Comparison of ENCODE assay signal across 8 cellular contexts in the genomic region with DNA sequence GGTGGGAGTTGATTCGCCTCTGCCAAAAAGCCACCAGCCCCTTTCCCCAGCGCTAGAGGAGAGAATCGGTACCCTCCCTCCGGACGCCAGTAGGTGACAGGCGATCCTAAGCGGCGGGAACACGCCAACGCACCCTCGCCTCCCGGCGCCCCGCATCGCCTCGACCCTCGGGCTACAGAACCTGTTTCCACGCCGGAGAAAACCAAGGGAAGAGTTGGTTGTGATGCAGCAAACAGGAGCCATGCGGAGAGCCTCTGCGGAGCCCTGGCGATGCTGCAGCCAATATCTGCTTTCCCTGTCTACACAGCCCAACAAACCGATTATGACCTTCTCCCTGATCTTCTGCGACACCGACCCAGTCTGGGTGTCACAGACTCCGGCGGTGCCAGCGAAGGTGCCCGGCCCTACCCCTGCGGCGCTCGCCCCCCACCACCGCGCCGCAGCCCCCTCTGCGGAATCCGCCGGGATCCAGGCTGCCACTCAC. TPM values are rescaled to one million over a fixed set of nuclear protein-coding genes. Genes with fewer than 3 reads are reported as not detected.
DNase-seq lines count a peak whose midpoint lies in the region; ATAC-seq and TF ChIP-seq lines count a peak whose summit lies in the region.

No MANE protein-coding gene starts in this region.

- CTCF ChIA-PET in activated CD4-positive, alpha-beta T cell treated with anti-CD3 and anti-CD28 coated beads for 36 hours (lab: Charles Lee) = no interaction called here

- H3K27ac Mint-ChIP-seq in activated CD4-positive, alpha-beta T cell treated with anti-CD3 and anti-CD28 coated beads for 36 hours = no peak overlapping the region
- H3K27ac Mint-ChIP-seq in immature natural killer cell = no peak overlapping the region

- intact Hi-C loops in activated CD4-positive, alpha-beta T cell treated with anti-CD3 and anti-CD28 coated beads for 36 hours (cut with DNase I, micrococcal nuclease) = loop anchor here in 1 of 2 experiments (5.0 kb wide), 1 partner anchor 107 kb away; no protein-coding TSS in a partner anchor

- peak overlapping the region; percentile 71 for H3K4me3 ChIP-seq in HFF-Myc (replicated peaks; ENCODE audit: low read depth, low read length)
- H3K4me3 ChIP-seq in skin epidermis = peak overlapping the region; percentile 59 to 85 (median 68)

- H3K9me3 Mint-ChIP-seq in activated CD4-positive, alpha-beta T cell treated with anti-CD3 and anti-CD28 coated beads for 36 hours (ENCODE audit: low read depth) = no peaks in the 10 kb centered on the region
- H3K9me3 Mint-ChIP-seq in immature natural killer cell = peaks cover 0 to 3% (median 0%) of the 10 kb centered on the region in 6 donors

- POLR2A ChIA-PET in activated CD4-positive, alpha-beta T cell treated with anti-CD3 and anti-CD28 coated beads for 36 hours (lab: Charles Lee) = no interaction called here

- H3K36me3 Mint-ChIP-seq in activated CD4-positive, alpha-beta T cell treated with anti-CD3 and anti-CD28 coated beads for 36 hours (ENCODE audit: low read depth) = no peaks in the 10 kb centered on the region
- H3K36me3 Mint-ChIP-seq in immature natural killer cell = peaks cover 0 to 5% (median 0%) of the 10 kb centered on the region in 3 donors

- peaks cover 16% of the 10 kb centered on the region for H3K4me1 Mint-ChIP-seq in activated CD4-positive, alpha-beta T cell treated with anti-CD3 and anti-CD28 coated beads for 36 hours
- H3K4me1 Mint-ChIP-seq in immature natural killer cell = peaks cover 7 to 11% of the 10 kb centered on the region in 2 donors

- peak; percentile 41 for DNase-seq in activated CD4-positive, alpha-beta T cell treated with anti-CD3 and anti-CD28 coated beads for 36 hours
- no peak for DNase-seq in activated CD4-positive, alpha-beta T cell treated with anti-CD3 and anti-CD28 coated beads, Interleukin-2, amount 50 U/mL, for 4 hours
- DNase-seq in HFF-Myc (ENCODE audit: extremely low read depth, low read depth) = no peak
- peak; percentile 58 for DNase-seq in NCI-H2171 (lab: John Stamatoyannopoulos, UW)
- peak; percentile 74 for DNase-seq in astrocyte of the hippocampus (ENCODE audit: low read depth, low spot score)
- no peak for DNase-seq in immature natural killer cell
- no peak for DNase-seq in mesenteric fat pad (ENCODE audit: low spot score)

- peak; percentile 14 for ATAC-seq in activated CD4-positive, alpha-beta T cell treated with anti-CD3 and anti-CD28 coated beads for 36 hours

- peak overlapping the region in 20 of 21 experiments; percentile 42 to 90 (median 82) for H3K27ac ChIP-seq in skin epidermis

- H3K4me3 Mint-ChIP-seq in activated CD4-positive, alpha-beta T cell treated with anti-CD3 and anti-CD28 coated beads for 36 hours = peak overlapping the region; percentile 55
- H3K4me3 Mint-ChIP-seq in immature natural killer cell = peak overlapping the region; percentile 5 to 65 (median 49)

- H3K27me3 Mint-ChIP-seq in activated CD4-positive, alpha-beta T cell treated with anti-CD3 and anti-CD28 coated beads for 36 hours = peaks cover 42% of the 10 kb centered on the region
- H3K27me3 Mint-ChIP-seq in immature natural killer cell (ENCODE audit: low read depth in 3 of 3) = peaks cover 19 to 31% (median 25%) of the 10 kb centered on the region in 3 donors

- peak; percentile 50 for TF ChIP-seq CTCF in HFF-Myc (IDR thresholded peaks at IDR 0.05; ENCODE audit: low read depth, low read length, missing control alignments)

RNA-seq across cellular contexts. Expression of a gene that starts 0.5 kb away (rescaled TPM):
- total RNA-seq in activated CD4-positive, alpha-beta T cell treated with anti-CD3 and anti-CD28 coated beads for 36 hours = under 1 TPM; 0.21 to 0.30 TPM
- under 1 TPM in 2 of 3 donors, not detected in 1; 0.08 to 0.38 TPM for polyA plus RNA-seq in immature natural killer cell
- 12.3 TPM for total RNA-seq in mesenteric fat pad

Comparison
In these comparisons a context has a peak if more than half of its experiments do, and no peak if none do; other contexts are left out.
1. DNase-seq: peak in activated CD4-positive, alpha-beta T cell treated with anti-CD3 and anti-CD28 coated beads for 36 hours (single experiment), NCI-H2171 (single experiment) and astrocyte of the hippocampus (single experiment); none in activated CD4-positive, alpha-beta T cell treated with anti-CD3 and anti-CD28 coated beads, Interleukin-2, amount 50 U/mL, for 4 hours (0 of 2), HFF-Myc (single experiment), immature natural killer cell (0 of 3) and mesenteric fat pad (single experiment).
2. RNA of a gene that starts 0.5 kb away (total RNA-seq): 12.3 TPM in mesenteric fat pad (single experiment); 0.21 to 0.30 TPM in activated CD4-positive, alpha-beta T cell treated with anti-CD3 and anti-CD28 coated beads for 36 hours; every median in the first group is over 10 times any median in the second.